1 cellular context compared by ENCODE assay signal in genomic region chr1:45687753-45688737, GRCh38.
TF ChIP-seq lines count a peak whose summit lies in the region.

TSS of gene TMEM69 (plus strand) at chr1:45688181. CDS start at chr1:45691069, 2,888 bp downstream.

TF ChIP-seq in GM12878, 131 proteins besides CTCF, POLR2A, EP300 and RAD21 (continued from another document):
- TF ChIP-seq EZH2 (IDR thresholded peaks at IDR 0.05; ENCODE audit: borderline replicate concordance, control insufficient read depth, low read depth, low read length) = no peak
- TF ChIP-seq YY1 (IDR thresholded peaks at IDR 0.05; ENCODE audit: low read depth, low read length) = peak; percentile 96
- TF ChIP-seq SRF (IDR thresholded peaks at IDR 0.05; ENCODE audit: low read depth in 2 of 2, low read length in 2 of 2) = peak in 1 of 2 experiments; percentile 77; a peak in 2 of 4 replicates
- TF ChIP-seq PBX3 (IDR thresholded peaks at IDR 0.05; ENCODE audit: insufficient replicate concordance, low read depth, low read length) = no peak
- TF ChIP-seq SIN3A (IDR thresholded peaks at IDR 0.05; ENCODE audit: low read depth, low read length) = peak; percentile 88
